ENCODE assay signal across 1 cellular context in genomic region chr7:66140924-66141323, GRCh38.
TF ChIP-seq lines count a peak whose summit lies in the region.

No MANE protein-coding gene starts in this region.

TF ChIP-seq in HepG2, 621 proteins besides CTCF, POLR2A, EP300 and RAD21 (continued from another document):
- TF ChIP-seq IRF2 (CRISPR knock-in tag; IDR thresholded peaks at IDR 0.05) = 0 out of 2 replicates have a peak, but pooled peaks have one; percentile 23
- no peak for TF ChIP-seq PHB2 (IDR thresholded peaks at IDR 0.05; ENCODE audit: partially characterized antibody)
- no peak for TF ChIP-seq ZNF337 (CRISPR knock-in tag; IDR thresholded peaks at IDR 0.05; ENCODE audit: borderline replicate concordance, low read depth)
- TF ChIP-seq ZNF431 (CRISPR knock-in tag; IDR thresholded peaks at IDR 0.05; ENCODE audit: borderline replicate concordance, low read depth) = no peak
- no peak for TF ChIP-seq MAFK (conservative IDR thresholded peaks at IDR 0.05 in 1 of 2, IDR thresholded peaks at IDR 0.05 in 1 of 2; ENCODE audit: low read length in 2 of 2)
- TF ChIP-seq IKZF5 (CRISPR knock-in tag; IDR thresholded peaks at IDR 0.05) = 0 out of 2 replicates have a peak, but pooled peaks have one; percentile 29
- no peak for TF ChIP-seq TRAFD1 (CRISPR knock-in tag; IDR thresholded peaks at IDR 0.05; ENCODE audit: borderline replicate concordance)
- no peak for TF ChIP-seq POGK (CRISPR knock-in tag; conservative IDR thresholded peaks at IDR 0.05)
- peak; percentile 83 for TF ChIP-seq STAG1 (CRISPR knock-in tag; IDR thresholded peaks at IDR 0.05)
- no peak for TF ChIP-seq MXD3 (CRISPR knock-in tag; IDR thresholded peaks at IDR 0.05)
- 0 out of 2 replicates have a peak, but pooled peaks have one; percentile 20 for TF ChIP-seq THAP11 (CRISPR knock-in tag; IDR thresholded peaks at IDR 0.05)
- no peak for TF ChIP-seq ETV6 (CRISPR knock-in tag; conservative IDR thresholded peaks at IDR 0.05)
- no peak for TF ChIP-seq ZNF281 (CRISPR knock-in tag; IDR thresholded peaks at IDR 0.05; ENCODE audit: borderline replicate concordance)
- no peak for TF ChIP-seq REPIN1 (CRISPR knock-in tag; IDR thresholded peaks at IDR 0.05; ENCODE audit: borderline replicate concordance, low read depth)
- no peak for TF ChIP-seq ZNF468 (CRISPR knock-in tag; IDR thresholded peaks at IDR 0.05)
- TF ChIP-seq ZNF569 (CRISPR knock-in tag; IDR thresholded peaks at IDR 0.05; ENCODE audit: borderline replicate concordance) = no peak
- TF ChIP-seq SMC3 (IDR thresholded peaks at IDR 0.05; ENCODE audit: low read length) = peak; percentile 72
- TF ChIP-seq CAMTA2 (CRISPR knock-in tag; IDR thresholded peaks at IDR 0.05; ENCODE audit: borderline replicate concordance) = no peak
- no peak for TF ChIP-seq NFKBIZ (CRISPR knock-in tag; IDR thresholded peaks at IDR 0.05)
- no peak for TF ChIP-seq BRCA1 (CRISPR knock-in tag; IDR thresholded peaks at IDR 0.05)
- 0 out of 2 replicates have a peak, but pooled peaks have one; percentile 30 for TF ChIP-seq MIXL1 (CRISPR knock-in tag; IDR thresholded peaks at IDR 0.05)
- TF ChIP-seq ZSCAN31 (CRISPR knock-in tag; IDR thresholded peaks at IDR 0.05; ENCODE audit: low read depth) = no peak
- no peak for TF ChIP-seq GTF3A (CRISPR knock-in tag; conservative IDR thresholded peaks at IDR 0.05)
- TF ChIP-seq PCBP1 (IDR thresholded peaks at IDR 0.05; ENCODE audit: borderline replicate concordance, low read depth, low read length) = no peak
- TF ChIP-seq RARA (CRISPR knock-in tag; IDR thresholded peaks at IDR 0.05) = 0 out of 2 replicates have a peak, but pooled peaks have one; percentile 3
- peak; percentile 60; the same call in 1 of the 2 replicates for TF ChIP-seq ZNF652 (CRISPR knock-in tag; IDR thresholded peaks at IDR 0.05; ENCODE audit: borderline replicate concordance, low read depth)
- TF ChIP-seq KIAA2018 (CRISPR knock-in tag; IDR thresholded peaks at IDR 0.05; ENCODE audit: borderline replicate concordance) = no peak
- no peak for TF ChIP-seq NFIC (IDR thresholded peaks at IDR 0.05; ENCODE audit: low read length)
- TF ChIP-seq ZNF563 (CRISPR knock-in tag; IDR thresholded peaks at IDR 0.05) = no peak
- peak; percentile 92 for TF ChIP-seq ZBTB33 (CRISPR knock-in tag; IDR thresholded peaks at IDR 0.05)
- TF ChIP-seq WIZ (CRISPR knock-in tag; IDR thresholded peaks at IDR 0.05) = no peak
- TF ChIP-seq SOX5 (CRISPR knock-in tag; IDR thresholded peaks at IDR 0.05; ENCODE audit: borderline replicate concordance) = peak; percentile 14; the same call in 1 of the 2 replicates
- no peak for TF ChIP-seq KLF12 (CRISPR knock-in tag; IDR thresholded peaks at IDR 0.05; ENCODE audit: borderline replicate concordance)
- TF ChIP-seq ELF3 (CRISPR knock-in tag; IDR thresholded peaks at IDR 0.05) = no peak
- TF ChIP-seq ZNF644 (CRISPR knock-in tag; IDR thresholded peaks at IDR 0.05; ENCODE audit: low read depth) = no peak
- TF ChIP-seq SAP130 (CRISPR knock-in tag; IDR thresholded peaks at IDR 0.05; ENCODE audit: low read depth) = peak; percentile 32
- no peak for TF ChIP-seq USF2 (IDR thresholded peaks at IDR 0.05; ENCODE audit: low read depth, low read length)
- no peak for TF ChIP-seq USF2 (CRISPR knock-in tag; IDR thresholded peaks at IDR 0.05; ENCODE audit: borderline replicate concordance)
- TF ChIP-seq ZNF790 (CRISPR knock-in tag; IDR thresholded peaks at IDR 0.05; ENCODE audit: borderline replicate concordance) = no peak
- no peak for TF ChIP-seq ZNF607 (CRISPR knock-in tag; IDR thresholded peaks at IDR 0.05; ENCODE audit: borderline replicate concordance)
